ENCODE assay signal across 18 cellular contexts in genomic region chr3:73774645-73775044, GRCh38.
"Had no signal": no experiment of that assay in that cellular context is flagged by ENCODE, and none has a peak within 500 bp of the region (broad histone marks: within the 10 kb centered on the region; RNA-seq: fewer than 3 reads in every experiment).

No MANE protein-coding gene starts in this region.

- H3K9me3 Mint-ChIP-seq: dendritic cell treated with granulocyte-macrophage colony-stimulating factor and Interleukin-4, amounts not matched to agents 40 ng/mL and 50 ng/mL, for 4 days; type B pancreatic cell had no signal

- H3K27me3 Mint-ChIP-seq: dendritic cell treated with granulocyte-macrophage colony-stimulating factor and Interleukin-4, amounts not matched to agents 40 ng/mL and 50 ng/mL, for 4 days; effector memory CD8-positive, alpha-beta T cell; naive thymus-derived CD4-positive, alpha-beta T cell; type B pancreatic cell had no signal

- H3K4me3 ChIP-seq: heart left ventricle, lung, suprapubic skin, thyroid gland had no signal

- DNase-seq: effector memory CD8-positive, alpha-beta T cell; heart left ventricle; hippocampal formation; left colon; left ventricle myocardium superior; mesenchymal stem cell; naive thymus-derived CD4-positive, alpha-beta T cell; posterior cingulate gyrus; small intestine; stimulated activated CD4-positive, alpha-beta T cell treated with anti-CD3 and anti-CD28 coated beads, Interleukin-2, amount 100 ng/mL, for 48 hours; stimulated activated naive CD8-positive, alpha-beta T cell treated with anti-CD3 and anti-CD28 coated beads, Interleukin-15, Interleukin-2, amounts not matched to agents 100 U/mL and 50 U/mL, for 24 hours; thyroid gland had no signal

- H3K36me3 ChIP-seq: heart left ventricle, neutrophil, suprapubic skin, thyroid gland had no signal

- H3K4me1 Mint-ChIP-seq: naive thymus-derived CD4-positive, alpha-beta T cell had no signal

- ATAC-seq: effector memory CD8-positive, alpha-beta T cell; heart left ventricle; left colon; left ventricle myocardium superior; naive thymus-derived CD4-positive, alpha-beta T cell; sciatic nerve; stimulated activated naive CD8-positive, alpha-beta T cell treated with anti-CD3 and anti-CD28 coated beads, Interleukin-15, Interleukin-2, amounts not matched to agents 100 U/mL and 50 U/mL, for 24 hours had no signal

- H3K27ac ChIP-seq: heart left ventricle, neutrophil, suprapubic skin, thyroid gland had no signal

- H3K4me1 ChIP-seq: suprapubic skin, thyroid gland had no signal

- H3K27ac Mint-ChIP-seq: dendritic cell treated with granulocyte-macrophage colony-stimulating factor and Interleukin-4, amounts not matched to agents 40 ng/mL and 50 ng/mL, for 4 days; effector memory CD8-positive, alpha-beta T cell; naive thymus-derived CD4-positive, alpha-beta T cell; type B pancreatic cell had no signal

- H3K36me3 Mint-ChIP-seq: naive thymus-derived CD4-positive, alpha-beta T cell; type B pancreatic cell had no signal

- H3K27me3 ChIP-seq: heart left ventricle, neutrophil, suprapubic skin, thyroid gland had no signal

- H3K4me3 Mint-ChIP-seq: dendritic cell treated with granulocyte-macrophage colony-stimulating factor and Interleukin-4, amounts not matched to agents 40 ng/mL and 50 ng/mL, for 4 days; effector memory CD8-positive, alpha-beta T cell; naive thymus-derived CD4-positive, alpha-beta T cell; type B pancreatic cell had no signal

- H3K9me3 ChIP-seq: neutrophil, suprapubic skin, thyroid gland had no signal
